Comparison of ENCODE assay signal across 12 cellular contexts in the genomic region with DNA sequence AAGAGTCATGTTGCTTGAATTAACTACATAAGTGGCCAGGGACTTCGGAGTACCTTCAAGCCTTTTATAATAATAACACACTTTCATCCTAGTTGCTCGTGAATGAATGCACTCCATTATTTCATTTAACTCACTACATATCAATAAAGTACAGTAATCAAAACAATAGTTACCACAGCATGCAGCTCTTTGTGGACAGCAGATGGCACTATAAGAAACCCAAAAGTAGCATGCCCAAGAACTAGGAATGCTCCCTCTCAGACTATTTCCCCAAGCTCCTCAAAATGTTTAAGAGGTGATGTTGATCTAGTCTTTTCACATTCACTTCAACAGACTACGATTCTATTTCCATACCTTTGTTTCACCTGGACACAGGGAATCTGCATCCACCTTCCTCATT.
DNase-seq lines count a peak whose midpoint lies in the region; ATAC-seq and TF ChIP-seq lines count a peak whose summit lies in the region.
"Had no signal": no experiment of that assay in that cellular context is flagged by ENCODE, and none has a peak within 500 bp of the region (broad histone marks: within the 10 kb centered on the region; RNA-seq: fewer than 3 reads in every experiment).

No MANE protein-coding gene starts in this region.

- peaks cover 0 to 3% (median 0%) of the 10 kb centered on the region in 4 donors for H3K27me3 ChIP-seq in liver (ENCODE audit: control insufficient read depth in 4 of 4, insufficient read depth in 4 of 4, low read length in 3 of 4)
- H3K27me3 ChIP-seq: ascending aorta had no signal

- peak; percentile 75 to 81 for TF ChIP-seq RAD21 in liver (IDR thresholded peaks at IDR 0.05)

- peak; percentile 3 for DNase-seq in AG08396 (ENCODE audit: low spot score)
- DNase-seq in HT1080 (ENCODE audit: low read depth): peak; percentile 0
- no peak for DNase-seq in astrocyte of the cerebellum (ENCODE audit: low read depth)
- no peak for DNase-seq in NCI-H2227 (lab: John Stamatoyannopoulos, UW; ENCODE audit: unreplicated experiment)
- DNase-seq in stimulated activated CD4-positive, alpha-beta T cell treated with anti-CD3 and anti-CD28 coated beads, Interleukin-4, amount 100 ng/mL, for 4 hours: no peak
- DNase-seq in COR-L47 (lab: John Stamatoyannopoulos, UW): no peak
- DNase-seq: Caco-2, NCI-H1092 treated with DMSO at 0.1 percent for 48 hours, Right ventricle myocardium superior had no signal

- H3K27ac ChIP-seq in liver (ENCODE audit: low read depth in 1 of 2, low read length in 2 of 2): no peak overlapping the region
- H3K27ac ChIP-seq: ascending aorta had no signal

- H3K4me1 ChIP-seq in liver (ENCODE audit: control insufficient read depth in 4 of 4, insufficient read depth in 4 of 4, low read length in 3 of 4): no peaks in the 10 kb centered on the region
- H3K4me1 ChIP-seq: ascending aorta, Caco-2 had no signal

- no peaks in the 10 kb centered on the region for H3K9me3 ChIP-seq in liver (ENCODE audit: control insufficient read depth in 4 of 4, low read length in 3 of 4)
- H3K9me3 ChIP-seq: ascending aorta, Caco-2 had no signal

- no peak overlapping the region for H3K9ac ChIP-seq in liver (ENCODE audit: low read depth in 1 of 2, low read length in 2 of 2)

- TF ChIP-seq CTCF in astrocyte of the cerebellum (IDR thresholded peaks at IDR 0.05; ENCODE audit: low read depth, low read length, missing control alignments): peak; percentile 41
- peak; percentile 49 for TF ChIP-seq CTCF in liver (IDR thresholded peaks at IDR 0.05; ENCODE audit: low read depth, low read length, missing input control)

- in situ Hi-C loops in astrocyte of the cerebellum (cut with HindIII; ENCODE audit: low sequenced_read_pairs): no loop called here

- no peaks in the 10 kb centered on the region for H3K36me3 ChIP-seq in liver (ENCODE audit: control insufficient read depth in 4 of 4, insufficient read depth in 3 of 4, low read depth in 1 of 4, low read length in 3 of 4)
- H3K36me3 ChIP-seq: ascending aorta had no signal

- no peak for ATAC-seq in GM18870 (IDR thresholded peaks at IDR 0.05; ENCODE audit: unreplicated experiment)

- H3K4me3 ChIP-seq in astrocyte of the cerebellum (ENCODE audit: low read depth, low read length) (no peak overlapping the region), liver (ENCODE audit: low read depth in 1 of 3, low read length in 3 of 3) (no peak overlapping the region)
- H3K4me3 ChIP-seq: ascending aorta had no signal

- WGBS in liver: 23% methylated on average over 3 of the region's 3 CpGs

TF ChIP-seq in liver, 16 proteins besides CTCF, POLR2A, EP300 and RAD21:
- no peak for TF ChIP-seq YY1 (IDR thresholded peaks at IDR 0.05)
- no peak for TF ChIP-seq EGR1 (IDR thresholded peaks at IDR 0.05; ENCODE audit: low read depth in 2 of 2)
- no peak for TF ChIP-seq TAF1 (conservative IDR thresholded peaks at IDR 0.05)
- no peak for TF ChIP-seq ZBTB33 (IDR thresholded peaks at IDR 0.05)
- no peak for TF ChIP-seq RXRA (IDR thresholded peaks at IDR 0.05)
- TF ChIP-seq, protein P1, sequence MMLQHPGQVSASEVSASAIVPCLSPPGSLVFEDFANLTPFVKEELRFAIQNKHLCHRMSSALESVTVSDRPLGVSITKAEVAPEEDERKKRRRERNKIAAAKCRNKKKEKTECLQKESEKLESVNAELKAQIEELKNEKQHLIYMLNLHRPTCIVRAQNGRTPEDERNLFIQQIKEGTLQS (IDR thresholded peaks at IDR 0.05): no peak
- no peak for TF ChIP-seq FOXA1 (IDR thresholded peaks at IDR 0.05)
- no peak for TF ChIP-seq SP1 (IDR thresholded peaks at IDR 0.05)
- no peak for TF ChIP-seq JUND (IDR thresholded peaks at IDR 0.05)
- TF ChIP-seq, protein P2, sequence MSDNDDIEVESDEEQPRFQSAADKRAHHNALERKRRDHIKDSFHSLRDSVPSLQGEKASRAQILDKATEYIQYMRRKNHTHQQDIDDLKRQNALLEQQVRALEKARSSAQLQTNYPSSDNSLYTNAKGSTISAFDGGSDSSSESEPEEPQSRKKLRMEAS (IDR thresholded peaks at IDR 0.05): no peak
- TF ChIP-seq FOXA2 (IDR thresholded peaks at IDR 0.05): no peak
- TF ChIP-seq HNF4G (IDR thresholded peaks at IDR 0.05): no peak
- TF ChIP-seq REST (IDR thresholded peaks at IDR 0.05): no peak
- TF ChIP-seq HNF4A (conservative IDR thresholded peaks at IDR 0.05): no peak
- TF ChIP-seq NR2F2 (IDR thresholded peaks at IDR 0.05): no peak

Comparison
In these comparisons a context has a peak if more than half of its experiments do, and no peak if none do; other contexts are left out.
1. DNase-seq: peak in AG08396 (single experiment) and HT1080 (single experiment); none in astrocyte of the cerebellum (single experiment), NCI-H2227 (single experiment), stimulated activated CD4-positive, alpha-beta T cell treated with anti-CD3 and anti-CD28 coated beads, Interleukin-4, amount 100 ng/mL, for 4 hours (0 of 2) and COR-L47 (single experiment).